Comparison of ENCODE assay signal across 8 cellular contexts in genomic region chr10:29735628-29736324, GRCh38.
DNase-seq lines count a peak whose midpoint lies in the region; ATAC-seq lines count a peak whose summit lies in the region.

No MANE protein-coding gene starts in this region.

- H3K4me1 Mint-ChIP-seq in activated naive CD4-positive, alpha-beta T cell treated with anti-CD3 and anti-CD28 coated beads, Interleukin-2, amount 50 U/mL, for 24 hours: peaks cover 41% of the 10 kb centered on the region

- H3K9me3 ChIP-seq in KOPT-K1 (ENCODE audit: insufficient read depth, low read length, poor library complexity, severe bottlenecking): no peaks in the 10 kb centered on the region

- H3K27ac ChIP-seq in KOPT-K1 (ENCODE audit: low read depth, low read length, poor library complexity, severe bottlenecking): peak overlapping the region; percentile 47

- in situ Hi-C loops in SK-MEL-5 (cut with HindIII; ENCODE audit: low pct_unique_long_range_greater_than_20kb, low sequenced_read_pairs): no loop called here

- ATAC-seq in GM21737 (IDR thresholded peaks at IDR 0.05; ENCODE audit: unreplicated experiment): peak; percentile 87

- H3K27ac Mint-ChIP-seq in activated naive CD4-positive, alpha-beta T cell treated with anti-CD3 and anti-CD28 coated beads, Interleukin-2, amount 50 U/mL, for 24 hours: peak overlapping the region; percentile 59

- DNase-seq in Daoy (ENCODE audit: low read depth) (peak; percentile 87), SK-MEL-5 (ENCODE audit: low read depth, low spot score) (peak; percentile 52), cardiac septum (ENCODE audit: low spot score) (peak; percentile 97), posterior vena cava (ENCODE audit: low spot score) (peak; percentile 96), ureter (ENCODE audit: low spot score) (peak; percentile 93)

- intact Hi-C loops in cardiac septum (cut with DNase I): loop anchor here (1.0 to 5.0 kb wide), 5 partner anchors 43 to 208 kb away; partner anchors contain the start of gene SVIL
- intact Hi-C loops in posterior vena cava (cut with DNase I): loop anchor here (5.0 to 10.0 kb wide), 3 partner anchors 101 to 122 kb away; partner anchors contain the start of gene SVIL (in 1 of the 2)

- H3K27me3 Mint-ChIP-seq in activated naive CD4-positive, alpha-beta T cell treated with anti-CD3 and anti-CD28 coated beads, Interleukin-2, amount 50 U/mL, for 24 hours: no peaks in the 10 kb centered on the region

- H3K9me3 Mint-ChIP-seq in activated naive CD4-positive, alpha-beta T cell treated with anti-CD3 and anti-CD28 coated beads, Interleukin-2, amount 50 U/mL, for 24 hours: no peaks in the 10 kb centered on the region

- H3K36me3 Mint-ChIP-seq in activated naive CD4-positive, alpha-beta T cell treated with anti-CD3 and anti-CD28 coated beads, Interleukin-2, amount 50 U/mL, for 24 hours: no peaks in the 10 kb centered on the region

- peak overlapping the region; percentile 84 for H3K4me3 Mint-ChIP-seq in activated naive CD4-positive, alpha-beta T cell treated with anti-CD3 and anti-CD28 coated beads, Interleukin-2, amount 50 U/mL, for 24 hours

- H3K36me3 ChIP-seq in KOPT-K1 (ENCODE audit: insufficient read depth, low read length): no peaks in the 10 kb centered on the region

Comparison
In these comparisons a context has a peak if more than half of its experiments do, and no peak if none do; other contexts are left out.
1. Peak in every context shown above with its lines: DNase-seq, ATAC-seq and H3K27ac ChIP-seq.